Comparison of ENCODE assay signal across 16 cellular contexts in genomic region chr12:47707905-47708543, GRCh38. TPM values are rescaled to one million over a fixed set of nuclear protein-coding genes. Genes with fewer than 3 reads are reported as not detected.
DNase-seq lines count a peak whose midpoint lies in the region; ATAC-seq lines count a peak whose summit lies in the region.
"Had no signal": no experiment of that assay in that cellular context is flagged by ENCODE, and none has a peak within 500 bp of the region (broad histone marks: within the 10 kb centered on the region; RNA-seq: fewer than 3 reads in every experiment).

No MANE protein-coding gene starts in this region.

- no peak for ATAC-seq in stimulated activated effector memory CD8-positive, alpha-beta T cell treated with anti-CD3 and anti-CD28 coated beads, Interleukin-12 subunit alpha, Interleukin-12 subunit beta, amount 100 ng/mL, for 72 hours
- ATAC-seq in HG02970 (IDR thresholded peaks at IDR 0.05; ENCODE audit: low FRiP score, unreplicated experiment) = no peak
- no peak for ATAC-seq in GM21515 (IDR thresholded peaks at IDR 0.05; ENCODE audit: unreplicated experiment)

- peak; percentile 45 for DNase-seq in activated naive CD4-positive, alpha-beta T cell treated with anti-CD3 and anti-CD28 coated beads for 36 hours
- DNase-seq in activated naive CD4-positive, alpha-beta T cell treated with anti-CD3 and anti-CD28 coated beads, Interleukin-2, amount 50 U/mL, for 16 hours = no peak
- peak; percentile 8 for DNase-seq in activated T-helper 2 cell treated with anti-CD3 and anti-CD28 coated beads, Interferon-gamma antibody, Interleukin-2, Interleukin-4, amounts not matched to agents 10 μg/mL and 5 μg/mL and 100 μg/mL, durations not matched to agents 14 hours and 24 hours and 36 hours (ENCODE audit: low spot score)
- DNase-seq in stimulated activated effector memory CD8-positive, alpha-beta T cell treated with anti-CD3 and anti-CD28 coated beads, Interleukin-12 subunit alpha, Interleukin-12 subunit beta, amount 100 ng/mL, for 72 hours (ENCODE audit: low spot score in 2 of 2) = peak in 1 of 2 donors; percentile 48
- no peak for DNase-seq in stimulated activated CD4-positive, alpha-beta T cell treated with anti-CD3 and anti-CD28 coated beads, Interleukin-12 subunit alpha, Interleukin-12 subunit beta, amount 100 ng/mL, for 4 hours
- DNase-seq: BE2C, erythroblast, HCEC 1CT, midbrain, NCI-H524 had no signal

- no peaks in the 10 kb centered on the region for H3K27me3 Mint-ChIP-seq in activated naive CD4-positive, alpha-beta T cell treated with anti-CD3 and anti-CD28 coated beads for 36 hours (ENCODE audit: low read depth)
- H3K27me3 Mint-ChIP-seq in activated T-helper 2 cell treated with anti-CD3 and anti-CD28 coated beads, Interferon-gamma antibody, Interleukin-2, Interleukin-4, amounts not matched to agents 10 μg/mL and 5 μg/mL and 100 μg/mL, durations not matched to agents 14 hours and 24 hours and 36 hours (ENCODE audit: low read depth) = no peaks in the 10 kb centered on the region

- no peaks in the 10 kb centered on the region for H3K36me3 ChIP-seq in KOPT-K1 (ENCODE audit: insufficient read depth, low read length)
- H3K36me3 ChIP-seq: BE2C, cardiac muscle cell, tibial nerve had no signal

- CTCF ChIA-PET in activated naive CD4-positive, alpha-beta T cell treated with anti-CD3 and anti-CD28 coated beads for 36 hours (lab: Charles Lee) = interaction anchor here (0.5 to 3.5 kb wide), 7 partner anchors 9 to 376 kb away, joined by 3 to 17 read pairs (median 3); partner anchors contain the start of gene RAPGEF3

- H3K9me3 ChIP-seq in KOPT-K1 (ENCODE audit: insufficient read depth, low read length, poor library complexity, severe bottlenecking) = no peaks in the 10 kb centered on the region
- H3K9me3 ChIP-seq: BE2C, tibial nerve had no signal

- H3K36me3 Mint-ChIP-seq in activated naive CD4-positive, alpha-beta T cell treated with anti-CD3 and anti-CD28 coated beads for 36 hours (ENCODE audit: low read depth) = peaks cover 8% of the 10 kb centered on the region
- H3K36me3 Mint-ChIP-seq in activated T-helper 2 cell treated with anti-CD3 and anti-CD28 coated beads, Interferon-gamma antibody, Interleukin-2, Interleukin-4, amounts not matched to agents 10 μg/mL and 5 μg/mL and 100 μg/mL, durations not matched to agents 14 hours and 24 hours and 36 hours (ENCODE audit: low read depth) = peaks cover 9% of the 10 kb centered on the region
- peaks cover 19% of the 10 kb centered on the region for H3K36me3 Mint-ChIP-seq in stimulated activated effector memory CD8-positive, alpha-beta T cell treated with anti-CD3 and anti-CD28 coated beads, Interleukin-12 subunit alpha, Interleukin-12 subunit beta, amount 100 ng/mL, for 72 hours

- peak overlapping the region; percentile 47 for H3K27ac ChIP-seq in KOPT-K1 (ENCODE audit: low read depth, low read length, poor library complexity, severe bottlenecking)
- H3K27ac ChIP-seq: cardiac muscle cell, tibial nerve had no signal

- intact Hi-C loops in activated naive CD4-positive, alpha-beta T cell treated with anti-CD3 and anti-CD28 coated beads for 36 hours (cut with micrococcal nuclease) = loop anchor here (2.0 to 10.0 kb wide), 14 partner anchors 56 to 1713 kb away; partner anchors contain the start of genes SCAF11, SLC38A2, SLC48A1 and TMEM106C
- intact Hi-C loops in activated T-helper 2 cell treated with anti-CD3 and anti-CD28 coated beads, Interferon-gamma antibody, Interleukin-2, Interleukin-4, amounts not matched to agents 10 μg/mL and 5 μg/mL and 100 μg/mL, durations not matched to agents 14 hours and 24 hours and 36 hours (cut with micrococcal nuclease) = loop anchor here (2.0 to 10.0 kb wide), 11 partner anchors 125 to 1981 kb away; partner anchors contain the start of genes ARID2, ASB8, SCAF11 and SLC38A1

- peaks cover 39% of the 10 kb centered on the region for H3K4me1 Mint-ChIP-seq in activated naive CD4-positive, alpha-beta T cell treated with anti-CD3 and anti-CD28 coated beads for 36 hours (ENCODE audit: low read depth)
- H3K4me1 Mint-ChIP-seq in activated T-helper 2 cell treated with anti-CD3 and anti-CD28 coated beads, Interferon-gamma antibody, Interleukin-2, Interleukin-4, amounts not matched to agents 10 μg/mL and 5 μg/mL and 100 μg/mL, durations not matched to agents 14 hours and 24 hours and 36 hours (ENCODE audit: low read depth) = peaks cover 52% of the 10 kb centered on the region
- H3K4me1 Mint-ChIP-seq in stimulated activated effector memory CD8-positive, alpha-beta T cell treated with anti-CD3 and anti-CD28 coated beads, Interleukin-12 subunit alpha, Interleukin-12 subunit beta, amount 100 ng/mL, for 72 hours = peaks cover 50% of the 10 kb centered on the region

- peak overlapping the region; percentile 43 for H3K4me3 Mint-ChIP-seq in activated naive CD4-positive, alpha-beta T cell treated with anti-CD3 and anti-CD28 coated beads for 36 hours
- peak overlapping the region; percentile 67 for H3K4me3 Mint-ChIP-seq in activated T-helper 2 cell treated with anti-CD3 and anti-CD28 coated beads, Interferon-gamma antibody, Interleukin-2, Interleukin-4, amounts not matched to agents 10 μg/mL and 5 μg/mL and 100 μg/mL, durations not matched to agents 14 hours and 24 hours and 36 hours (ENCODE audit: low read depth)
- peak overlapping the region; percentile 85 for H3K4me3 Mint-ChIP-seq in stimulated activated effector memory CD8-positive, alpha-beta T cell treated with anti-CD3 and anti-CD28 coated beads, Interleukin-12 subunit alpha, Interleukin-12 subunit beta, amount 100 ng/mL, for 72 hours

- peak overlapping the region; percentile 77 for H3K27ac Mint-ChIP-seq in activated naive CD4-positive, alpha-beta T cell treated with anti-CD3 and anti-CD28 coated beads for 36 hours
- H3K27ac Mint-ChIP-seq in activated T-helper 2 cell treated with anti-CD3 and anti-CD28 coated beads, Interferon-gamma antibody, Interleukin-2, Interleukin-4, amounts not matched to agents 10 μg/mL and 5 μg/mL and 100 μg/mL, durations not matched to agents 14 hours and 24 hours and 36 hours = peak overlapping the region; percentile 50
- H3K27ac Mint-ChIP-seq in stimulated activated effector memory CD8-positive, alpha-beta T cell treated with anti-CD3 and anti-CD28 coated beads, Interleukin-12 subunit alpha, Interleukin-12 subunit beta, amount 100 ng/mL, for 72 hours = no peak overlapping the region

- no peaks in the 10 kb centered on the region for H3K9me3 Mint-ChIP-seq in activated naive CD4-positive, alpha-beta T cell treated with anti-CD3 and anti-CD28 coated beads for 36 hours
- H3K9me3 Mint-ChIP-seq in activated T-helper 2 cell treated with anti-CD3 and anti-CD28 coated beads, Interferon-gamma antibody, Interleukin-2, Interleukin-4, amounts not matched to agents 10 μg/mL and 5 μg/mL and 100 μg/mL, durations not matched to agents 14 hours and 24 hours and 36 hours = no peaks in the 10 kb centered on the region
- no peaks in the 10 kb centered on the region for H3K9me3 Mint-ChIP-seq in stimulated activated effector memory CD8-positive, alpha-beta T cell treated with anti-CD3 and anti-CD28 coated beads, Interleukin-12 subunit alpha, Interleukin-12 subunit beta, amount 100 ng/mL, for 72 hours

RNA-seq across cellular contexts. Expression of gene RPAP3, which starts 2.2 kb away (rescaled TPM):
- total RNA-seq in activated naive CD4-positive, alpha-beta T cell treated with anti-CD3 and anti-CD28 coated beads for 36 hours = 10 to 100 TPM; 46.2 to 46.7 TPM
- 57.4 and 58.7 TPM in 2 replicates for total RNA-seq in activated T-helper 2 cell treated with anti-CD3 and anti-CD28 coated beads, Interferon-gamma antibody, Interleukin-2, Interleukin-4, amounts not matched to agents 10 μg/mL and 5 μg/mL and 100 μg/mL, durations not matched to agents 14 hours and 24 hours and 36 hours

RNA-seq across cellular contexts. Expression of gene ENDOU, which starts 17.3 kb away (rescaled TPM):
- under 1 TPM in 1 of 2 experiments, not detected in 1; 0.15 TPM for total RNA-seq in activated naive CD4-positive, alpha-beta T cell treated with anti-CD3 and anti-CD28 coated beads for 36 hours
- not detected in 2 replicates for total RNA-seq in activated T-helper 2 cell treated with anti-CD3 and anti-CD28 coated beads, Interferon-gamma antibody, Interleukin-2, Interleukin-4, amounts not matched to agents 10 μg/mL and 5 μg/mL and 100 μg/mL, durations not matched to agents 14 hours and 24 hours and 36 hours
- total RNA-seq: MCF 10A had no signal

RNA-seq across cellular contexts. Expression of gene RAPGEF3, which starts 50.7 kb away (rescaled TPM):
- total RNA-seq in activated naive CD4-positive, alpha-beta T cell treated with anti-CD3 and anti-CD28 coated beads for 36 hours = 1 to 10 TPM; 1.5 to 1.6 TPM
- 1.8 and 2.7 TPM in 2 replicates for total RNA-seq in activated T-helper 2 cell treated with anti-CD3 and anti-CD28 coated beads, Interferon-gamma antibody, Interleukin-2, Interleukin-4, amounts not matched to agents 10 μg/mL and 5 μg/mL and 100 μg/mL, durations not matched to agents 14 hours and 24 hours and 36 hours

Comparison
In these comparisons a context has a peak if more than half of its experiments do, and no peak if none do; other contexts are left out.
1. DNase-seq: peak in activated naive CD4-positive, alpha-beta T cell treated with anti-CD3 and anti-CD28 coated beads for 36 hours (single experiment) and activated T-helper 2 cell treated with anti-CD3 and anti-CD28 coated beads, Interferon-gamma antibody, Interleukin-2, Interleukin-4, amounts not matched to agents 10 μg/mL and 5 μg/mL and 100 μg/mL, durations not matched to agents 14 hours and 24 hours and 36 hours (single experiment); none in activated naive CD4-positive, alpha-beta T cell treated with anti-CD3 and anti-CD28 coated beads, Interleukin-2, amount 50 U/mL, for 16 hours (single experiment) and stimulated activated CD4-positive, alpha-beta T cell treated with anti-CD3 and anti-CD28 coated beads, Interleukin-12 subunit alpha, Interleukin-12 subunit beta, amount 100 ng/mL, for 4 hours (single experiment).
2. Peak in every context shown above with its lines, with median percentiles within 50 percentile points of each other: H3K4me3 Mint-ChIP-seq.